1 cellular context compared by ENCODE assay signal in the genomic region with DNA sequence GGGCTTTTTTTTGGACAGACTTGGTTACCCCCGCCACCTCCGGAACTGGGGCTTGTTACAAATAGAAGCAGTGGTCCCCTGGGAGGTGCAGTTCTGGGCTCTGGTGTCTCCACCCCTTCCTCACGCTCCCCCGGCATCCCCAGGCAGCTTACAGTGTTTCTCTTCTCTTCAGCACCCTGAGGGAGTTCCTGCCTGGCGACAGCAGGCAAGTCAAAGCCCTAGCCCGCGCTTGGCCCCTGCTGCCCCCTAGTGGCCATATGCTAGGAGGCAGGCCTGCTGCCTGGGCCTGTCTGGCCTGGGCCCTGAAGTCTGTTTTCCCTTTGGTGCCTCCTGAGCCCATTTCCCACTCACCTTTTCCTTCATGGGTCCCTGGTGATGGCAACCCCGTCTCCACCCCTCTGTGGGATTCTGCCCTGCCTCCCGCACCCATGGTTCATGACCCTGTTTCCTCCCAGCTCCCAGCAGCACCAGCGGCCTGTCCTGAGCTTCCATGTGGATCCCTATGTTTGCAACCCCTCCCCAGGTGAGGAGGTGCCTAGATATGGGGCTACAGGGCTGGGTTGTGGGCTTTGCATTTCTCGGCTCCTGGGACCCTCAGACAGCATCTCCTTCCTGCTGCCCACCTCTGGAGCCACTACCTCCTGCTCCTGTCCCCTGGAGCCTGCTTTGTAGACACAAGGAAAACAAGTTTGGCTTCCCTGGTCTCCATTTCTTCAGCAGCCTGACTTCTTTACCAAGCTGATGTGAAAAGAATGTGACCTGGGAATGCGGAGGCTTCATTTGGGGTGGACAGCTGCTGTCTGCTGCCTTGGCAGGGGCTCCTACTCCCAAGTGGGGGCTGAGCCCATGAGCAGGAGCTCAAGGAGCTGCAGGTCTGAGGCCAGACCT.
TF ChIP-seq lines count a peak whose summit lies in the region.

No MANE protein-coding gene starts in this region.

TF ChIP-seq in HepG2, 621 proteins besides CTCF, POLR2A, EP300 and RAD21 (continued from another document and continues in another):
- TF ChIP-seq, protein P1, sequence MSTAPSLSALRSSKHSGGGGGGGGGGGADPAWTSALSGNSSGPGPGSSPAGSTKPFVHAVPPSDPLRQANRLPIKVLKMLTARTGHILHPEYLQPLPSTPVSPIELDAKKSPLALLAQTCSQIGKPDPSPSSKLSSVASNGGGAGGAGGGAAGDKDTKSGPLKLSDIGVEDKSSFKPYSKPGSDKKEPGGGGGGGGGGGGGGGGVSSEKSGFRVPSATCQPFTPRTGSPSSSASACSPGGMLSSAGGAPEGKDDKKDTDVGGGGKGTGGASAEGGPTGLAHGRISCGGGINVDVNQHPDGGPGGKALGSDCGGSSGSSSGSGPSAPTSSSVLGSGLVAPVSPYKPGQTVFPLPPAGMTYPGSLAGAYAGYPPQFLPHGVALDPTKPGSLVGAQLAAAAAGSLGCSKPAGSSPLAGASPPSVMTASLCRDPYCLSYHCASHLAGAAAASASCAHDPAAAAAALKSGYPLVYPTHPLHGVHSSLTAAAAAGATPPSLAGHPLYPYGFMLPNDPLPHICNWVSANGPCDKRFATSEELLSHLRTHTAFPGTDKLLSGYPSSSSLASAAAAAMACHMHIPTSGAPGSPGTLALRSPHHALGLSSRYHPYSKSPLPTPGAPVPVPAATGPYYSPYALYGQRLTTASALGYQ (CRISPR knock-in tag; IDR thresholded peaks at IDR 0.05): no peak
- TF ChIP-seq DMAP1 (CRISPR knock-in tag; IDR thresholded peaks at IDR 0.05) (0 out of 2 replicates have a peak, but pooled peaks have one; percentile 6), KAT8 (CRISPR knock-in tag; IDR thresholded peaks at IDR 0.05) (no peak; the same call in 1 of the 2 replicates), FOXK2 (IDR thresholded peaks at IDR 0.05) (no peak), GZF1 (CRISPR knock-in tag; IDR thresholded peaks at IDR 0.05) (no peak), KLF15 (CRISPR knock-in tag; IDR thresholded peaks at IDR 0.05; ENCODE audit: borderline replicate concordance) (no peak), ZNF282 (IDR thresholded peaks at IDR 0.05; ENCODE audit: partially characterized antibody) (no peak), RELA (CRISPR knock-in tag; IDR thresholded peaks at IDR 0.05) (no peak), FOSL1 (CRISPR knock-in tag; IDR thresholded peaks at IDR 0.05; ENCODE audit: borderline replicate concordance) (no peak), ZNF616 (CRISPR knock-in tag; IDR thresholded peaks at IDR 0.05; ENCODE audit: low read depth) (0 out of 2 replicates have a peak, but pooled peaks have one; percentile 43), MAF1 (CRISPR knock-in tag; IDR thresholded peaks at IDR 0.05; ENCODE audit: borderline replicate concordance) (no peak), ZNF335 (CRISPR knock-in tag; IDR thresholded peaks at IDR 0.05) (peak; percentile 63; the same call in 1 of the 2 replicates), ELF4 (CRISPR knock-in tag; IDR thresholded peaks at IDR 0.05; ENCODE audit: borderline replicate concordance) (no peak), RNF2 (conservative IDR thresholded peaks at IDR 0.05; ENCODE audit: low read depth) (no peak), KLF12 (CRISPR knock-in tag; IDR thresholded peaks at IDR 0.05; ENCODE audit: borderline replicate concordance) (no peak), ZBTB7B (CRISPR knock-in tag; IDR thresholded peaks at IDR 0.05) (no peak), WIZ (CRISPR knock-in tag; IDR thresholded peaks at IDR 0.05) (no peak), REL (CRISPR knock-in tag; conservative IDR thresholded peaks at IDR 0.05) (no peak), SALL1 (CRISPR knock-in tag; IDR thresholded peaks at IDR 0.05) (peak; percentile 80), ZNF670 (CRISPR knock-in tag; IDR thresholded peaks at IDR 0.05; ENCODE audit: borderline replicate concordance) (no peak), HOXA5 (CRISPR knock-in tag; IDR thresholded peaks at IDR 0.05) (no peak), MATR3 (CRISPR knock-in tag; IDR thresholded peaks at IDR 0.05) (no peak)
- TF ChIP-seq, protein P2, sequence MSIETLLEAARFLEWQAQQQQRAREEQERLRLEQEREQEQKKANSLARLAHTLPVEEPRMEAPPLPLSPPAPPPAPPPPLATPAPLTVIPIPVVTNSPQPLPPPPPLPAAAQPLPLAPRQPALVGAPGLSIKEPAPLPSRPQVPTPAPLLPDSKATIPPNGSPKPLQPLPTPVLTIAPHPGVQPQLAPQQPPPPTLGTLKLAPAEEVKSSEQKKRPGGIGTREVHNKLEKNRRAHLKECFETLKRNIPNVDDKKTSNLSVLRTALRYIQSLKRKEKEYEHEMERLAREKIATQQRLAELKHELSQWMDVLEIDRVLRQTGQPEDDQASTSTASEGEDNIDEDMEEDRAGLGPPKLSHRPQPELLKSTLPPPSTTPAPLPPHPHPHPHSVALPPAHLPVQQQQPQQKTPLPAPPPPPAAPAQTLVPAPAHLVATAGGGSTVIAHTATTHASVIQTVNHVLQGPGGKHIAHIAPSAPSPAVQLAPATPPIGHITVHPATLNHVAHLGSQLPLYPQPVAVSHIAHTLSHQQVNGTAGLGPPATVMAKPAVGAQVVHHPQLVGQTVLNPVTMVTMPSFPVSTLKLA (IDR thresholded peaks at IDR 0.05): no peak
- TF ChIP-seq, protein P3, sequence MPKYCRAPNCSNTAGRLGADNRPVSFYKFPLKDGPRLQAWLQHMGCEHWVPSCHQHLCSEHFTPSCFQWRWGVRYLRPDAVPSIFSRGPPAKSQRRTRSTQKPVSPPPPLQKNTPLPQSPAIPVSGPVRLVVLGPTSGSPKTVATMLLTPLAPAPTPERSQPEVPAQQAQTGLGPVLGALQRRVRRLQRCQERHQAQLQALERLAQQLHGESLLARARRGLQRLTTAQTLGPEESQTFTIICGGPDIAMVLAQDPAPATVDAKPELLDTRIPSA (CRISPR knock-in tag; IDR thresholded peaks at IDR 0.05; ENCODE audit: borderline replicate concordance): no peak
- TF ChIP-seq, protein P4, sequence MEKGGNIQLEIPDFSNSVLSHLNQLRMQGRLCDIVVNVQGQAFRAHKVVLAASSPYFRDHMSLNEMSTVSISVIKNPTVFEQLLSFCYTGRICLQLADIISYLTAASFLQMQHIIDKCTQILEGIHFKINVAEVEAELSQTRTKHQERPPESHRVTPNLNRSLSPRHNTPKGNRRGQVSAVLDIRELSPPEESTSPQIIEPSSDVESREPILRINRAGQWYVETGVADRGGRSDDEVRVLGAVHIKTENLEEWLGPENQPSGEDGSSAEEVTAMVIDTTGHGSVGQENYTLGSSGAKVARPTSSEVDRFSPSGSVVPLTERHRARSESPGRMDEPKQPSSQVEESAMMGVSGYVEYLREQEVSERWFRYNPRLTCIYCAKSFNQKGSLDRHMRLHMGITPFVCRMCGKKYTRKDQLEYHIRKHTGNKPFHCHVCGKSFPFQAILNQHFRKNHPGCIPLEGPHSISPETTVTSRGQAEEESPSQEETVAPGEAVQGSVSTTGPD (CRISPR knock-in tag; IDR thresholded peaks at IDR 0.05): no peak
- TF ChIP-seq, protein P5, sequence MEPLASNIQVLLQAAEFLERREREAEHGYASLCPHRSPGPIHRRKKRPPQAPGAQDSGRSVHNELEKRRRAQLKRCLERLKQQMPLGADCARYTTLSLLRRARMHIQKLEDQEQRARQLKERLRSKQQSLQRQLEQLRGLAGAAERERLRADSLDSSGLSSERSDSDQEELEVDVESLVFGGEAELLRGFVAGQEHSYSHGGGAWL (CRISPR knock-in tag; IDR thresholded peaks at IDR 0.05): peak; percentile 30; the same call in 1 of the 2 replicates
- TF ChIP-seq, protein P6, sequence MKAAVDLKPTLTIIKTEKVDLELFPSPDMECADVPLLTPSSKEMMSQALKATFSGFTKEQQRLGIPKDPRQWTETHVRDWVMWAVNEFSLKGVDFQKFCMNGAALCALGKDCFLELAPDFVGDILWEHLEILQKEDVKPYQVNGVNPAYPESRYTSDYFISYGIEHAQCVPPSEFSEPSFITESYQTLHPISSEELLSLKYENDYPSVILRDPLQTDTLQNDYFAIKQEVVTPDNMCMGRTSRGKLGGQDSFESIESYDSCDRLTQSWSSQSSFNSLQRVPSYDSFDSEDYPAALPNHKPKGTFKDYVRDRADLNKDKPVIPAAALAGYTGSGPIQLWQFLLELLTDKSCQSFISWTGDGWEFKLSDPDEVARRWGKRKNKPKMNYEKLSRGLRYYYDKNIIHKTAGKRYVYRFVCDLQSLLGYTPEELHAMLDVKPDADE (CRISPR knock-in tag; IDR thresholded peaks at IDR 0.05): no peak
- TF ChIP-seq, protein P7, sequence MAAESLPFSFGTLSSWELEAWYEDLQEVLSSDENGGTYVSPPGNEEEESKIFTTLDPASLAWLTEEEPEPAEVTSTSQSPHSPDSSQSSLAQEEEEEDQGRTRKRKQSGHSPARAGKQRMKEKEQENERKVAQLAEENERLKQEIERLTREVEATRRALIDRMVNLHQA (CRISPR knock-in tag; IDR thresholded peaks at IDR 0.05): no peak
- TF ChIP-seq, protein P8, sequence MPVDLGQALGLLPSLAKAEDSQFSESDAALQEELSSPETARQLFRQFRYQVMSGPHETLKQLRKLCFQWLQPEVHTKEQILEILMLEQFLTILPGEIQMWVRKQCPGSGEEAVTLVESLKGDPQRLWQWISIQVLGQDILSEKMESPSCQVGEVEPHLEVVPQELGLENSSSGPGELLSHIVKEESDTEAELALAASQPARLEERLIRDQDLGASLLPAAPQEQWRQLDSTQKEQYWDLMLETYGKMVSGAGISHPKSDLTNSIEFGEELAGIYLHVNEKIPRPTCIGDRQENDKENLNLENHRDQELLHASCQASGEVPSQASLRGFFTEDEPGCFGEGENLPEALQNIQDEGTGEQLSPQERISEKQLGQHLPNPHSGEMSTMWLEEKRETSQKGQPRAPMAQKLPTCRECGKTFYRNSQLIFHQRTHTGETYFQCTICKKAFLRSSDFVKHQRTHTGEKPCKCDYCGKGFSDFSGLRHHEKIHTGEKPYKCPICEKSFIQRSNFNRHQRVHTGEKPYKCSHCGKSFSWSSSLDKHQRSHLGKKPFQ (CRISPR knock-in tag; IDR thresholded peaks at IDR 0.05; ENCODE audit: insufficient replicate concordance): no peak
- TF ChIP-seq, protein P9, sequence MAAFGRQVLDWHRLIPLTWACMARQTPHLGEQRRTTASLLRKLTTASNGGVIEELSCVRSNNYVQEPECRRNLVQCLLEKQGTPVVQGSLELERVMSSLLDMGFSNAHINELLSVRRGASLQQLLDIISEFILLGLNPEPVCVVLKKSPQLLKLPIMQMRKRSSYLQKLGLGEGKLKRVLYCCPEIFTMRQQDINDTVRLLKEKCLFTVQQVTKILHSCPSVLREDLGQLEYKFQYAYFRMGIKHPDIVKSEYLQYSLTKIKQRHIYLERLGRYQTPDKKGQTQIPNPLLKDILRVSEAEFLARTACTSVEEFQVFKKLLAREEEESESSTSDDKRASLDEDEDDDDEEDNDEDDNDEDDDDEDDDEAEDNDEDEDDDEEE (CRISPR knock-in tag; IDR thresholded peaks at IDR 0.05): no peak
- TF ChIP-seq, protein P10, sequence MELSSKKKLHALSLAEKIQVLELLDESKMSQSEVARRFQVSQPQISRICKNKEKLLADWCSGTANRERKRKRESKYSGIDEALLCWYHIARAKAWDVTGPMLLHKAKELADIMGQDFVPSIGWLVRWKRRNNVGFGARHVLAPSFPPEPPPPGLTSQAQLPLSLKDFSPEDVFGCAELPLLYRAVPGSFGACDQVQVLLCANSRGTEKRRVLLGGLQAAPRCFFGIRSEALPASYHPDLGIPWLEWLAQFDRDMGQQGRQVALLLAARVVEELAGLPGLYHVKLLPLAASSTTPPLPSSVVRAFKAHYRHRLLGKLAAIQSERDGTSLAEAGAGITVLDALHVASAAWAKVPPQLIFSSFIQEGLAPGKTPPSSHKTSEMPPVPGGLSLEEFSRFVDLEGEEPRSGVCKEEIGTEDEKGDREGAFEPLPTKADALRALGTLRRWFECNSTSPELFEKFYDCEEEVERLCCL (CRISPR knock-in tag; IDR thresholded peaks at IDR 0.05; ENCODE audit: borderline replicate concordance): no peak
- TF ChIP-seq, protein P11, sequence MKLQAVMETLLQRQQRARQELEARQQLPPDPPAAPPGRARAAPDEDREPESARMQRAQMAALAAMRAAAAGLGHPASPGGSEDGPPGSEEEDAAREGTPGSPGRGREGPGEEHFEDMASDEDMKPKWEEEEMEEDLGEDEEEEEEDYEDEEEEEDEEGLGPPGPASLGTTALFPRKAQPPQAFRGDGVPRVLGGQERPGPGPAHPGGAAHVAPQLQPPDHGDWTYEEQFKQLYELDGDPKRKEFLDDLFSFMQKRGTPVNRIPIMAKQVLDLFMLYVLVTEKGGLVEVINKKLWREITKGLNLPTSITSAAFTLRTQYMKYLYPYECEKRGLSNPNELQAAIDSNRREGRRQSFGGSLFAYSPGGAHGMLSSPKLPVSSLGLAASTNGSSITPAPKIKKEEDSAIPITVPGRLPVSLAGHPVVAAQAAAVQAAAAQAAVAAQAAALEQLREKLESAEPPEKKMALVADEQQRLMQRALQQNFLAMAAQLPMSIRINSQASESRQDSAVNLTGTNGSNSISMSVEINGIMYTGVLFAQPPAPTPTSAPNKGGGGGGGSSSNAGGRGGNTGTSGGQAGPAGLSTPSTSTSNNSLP (IDR thresholded peaks at IDR 0.05; ENCODE audit: low read depth, low read length): no peak
- TF ChIP-seq, protein P12, sequence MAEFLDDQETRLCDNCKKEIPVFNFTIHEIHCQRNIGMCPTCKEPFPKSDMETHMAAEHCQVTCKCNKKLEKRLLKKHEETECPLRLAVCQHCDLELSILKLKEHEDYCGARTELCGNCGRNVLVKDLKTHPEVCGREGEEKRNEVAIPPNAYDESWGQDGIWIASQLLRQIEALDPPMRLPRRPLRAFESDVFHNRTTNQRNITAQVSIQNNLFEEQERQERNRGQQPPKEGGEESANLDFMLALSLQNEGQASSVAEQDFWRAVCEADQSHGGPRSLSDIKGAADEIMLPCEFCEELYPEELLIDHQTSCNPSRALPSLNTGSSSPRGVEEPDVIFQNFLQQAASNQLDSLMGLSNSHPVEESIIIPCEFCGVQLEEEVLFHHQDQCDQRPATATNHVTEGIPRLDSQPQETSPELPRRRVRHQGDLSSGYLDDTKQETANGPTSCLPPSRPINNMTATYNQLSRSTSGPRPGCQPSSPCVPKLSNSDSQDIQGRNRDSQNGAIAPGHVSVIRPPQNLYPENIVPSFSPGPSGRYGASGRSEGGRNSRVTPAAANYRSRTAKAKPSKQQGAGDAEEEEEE (CRISPR knock-in tag; IDR thresholded peaks at IDR 0.05; ENCODE audit: borderline replicate concordance): no peak
- TF ChIP-seq, protein P13, sequence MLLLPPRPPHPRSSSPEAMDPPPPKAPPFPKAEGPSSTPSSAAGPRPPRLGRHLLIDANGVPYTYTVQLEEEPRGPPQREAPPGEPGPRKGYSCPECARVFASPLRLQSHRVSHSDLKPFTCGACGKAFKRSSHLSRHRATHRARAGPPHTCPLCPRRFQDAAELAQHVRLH (CRISPR knock-in tag; IDR thresholded peaks at IDR 0.05; ENCODE audit: borderline replicate concordance, low read depth): peak; percentile 47; the same call in 1 of the 2 replicates
